ENCODE assay signal across 17 cellular contexts in the genomic region with DNA sequence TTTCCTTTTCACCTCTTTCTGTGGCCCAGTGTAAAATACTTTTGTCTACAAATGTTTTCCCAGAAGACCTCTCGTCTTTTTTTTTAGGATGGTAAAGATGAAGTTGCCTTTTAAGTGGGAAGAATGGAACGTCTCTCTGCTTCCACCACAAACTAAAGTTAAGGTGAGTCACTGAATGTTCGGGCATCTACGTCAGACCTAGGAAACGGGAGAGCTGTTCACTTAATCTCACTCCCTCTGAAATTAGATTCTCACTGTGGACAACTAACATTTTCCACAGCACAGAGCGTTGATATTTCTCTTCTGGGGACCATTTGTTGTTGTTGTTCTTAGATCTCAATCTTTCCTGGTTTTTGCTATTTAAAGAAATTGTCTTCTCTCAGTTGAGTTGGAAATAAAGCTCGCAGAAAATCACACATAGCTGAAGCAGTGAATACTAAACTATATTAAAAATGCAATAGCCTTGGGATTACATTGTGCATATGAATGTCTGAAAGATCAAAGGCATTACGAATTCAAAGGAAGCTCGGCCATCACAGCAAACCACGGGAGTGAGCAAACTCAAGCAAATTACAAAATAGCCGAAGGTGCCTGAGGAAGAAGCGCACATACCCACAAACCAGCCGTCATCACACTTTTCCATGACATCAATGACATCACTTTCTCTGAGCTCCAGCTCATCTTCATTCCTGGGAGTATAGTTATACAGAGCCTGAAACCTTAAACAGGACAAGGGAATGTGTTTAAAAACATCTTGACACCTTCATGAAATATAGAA. TPM values are rescaled to one million over a fixed set of nuclear protein-coding genes. Genes with fewer than 3 reads are reported as not detected.
DNase-seq lines count a peak whose midpoint lies in the region; ATAC-seq and TF ChIP-seq lines count a peak whose summit lies in the region.
"Had no signal": no experiment of that assay in that cellular context is flagged by ENCODE, and none has a peak within 500 bp of the region (broad histone marks: within the 10 kb centered on the region; RNA-seq: fewer than 3 reads in every experiment).

No MANE protein-coding gene starts in this region.

- H3K36me3 ChIP-seq in KMS-11 (ENCODE audit: insufficient read depth) (no peaks in the 10 kb centered on the region), left lung (no peaks in the 10 kb centered on the region)
- no peaks in the 10 kb centered on the region for H3K36me3 ChIP-seq in naive thymus-derived CD4-positive, alpha-beta T cell (ENCODE audit: control insufficient read depth in 2 of 3, insufficient read depth in 3 of 3, low read length in 3 of 3)
- H3K36me3 ChIP-seq: BLaER1 had no signal

- no peak overlapping the region for H3K9ac ChIP-seq in KMS-11
- H3K9ac ChIP-seq: BLaER1 had no signal

- intact Hi-C loops in naive thymus-derived CD4-positive, alpha-beta T cell (cut with micrococcal nuclease), result no loop called here
- intact Hi-C loops in left lung (cut with DNase I), result no loop called here

- H3K27ac ChIP-seq in KMS-11, result 0 out of 2 replicates have a peak overlapping the region, but pooled peaks have one; percentile 99
- H3K27ac ChIP-seq in naive thymus-derived CD4-positive, alpha-beta T cell (ENCODE audit: low read depth, low read length), result no peak overlapping the region
- no peak overlapping the region for H3K27ac ChIP-seq in left lung
- H3K27ac ChIP-seq: BLaER1 had no signal

- H3K27me3 Mint-ChIP-seq in naive thymus-derived CD4-positive, alpha-beta T cell, result peaks cover 51 to 64% (median 57%) of the 10 kb centered on the region in 5 donors
- peaks cover 75% of the 10 kb centered on the region for H3K27me3 Mint-ChIP-seq in activated T-cell treated with anti-CD3 and anti-CD28 coated beads, Interleukin-2, amount 50 U/mL, for 24 hours

- TF ChIP-seq CTCF in KMS-11 (conservative IDR thresholded peaks at IDR 0.05; ENCODE audit: low read depth, low read length) (no peak), cardiac fibroblast (IDR thresholded peaks at IDR 0.05; ENCODE audit: low read depth, low read length) (no peak), left lung (IDR thresholded peaks at IDR 0.05) (no peak)

- no peak overlapping the region for H3K4me3 ChIP-seq in KMS-11 (IDR thresholded peaks at IDR 0.05; ENCODE audit: insufficient read depth, low read depth, low read length)
- H3K4me3 ChIP-seq in cardiac fibroblast (replicated peaks in 1 of 2; ENCODE audit: low read depth in 2 of 2, low read length in 2 of 2), result no peak overlapping the region
- no peak overlapping the region for H3K4me3 ChIP-seq in naive thymus-derived CD4-positive, alpha-beta T cell (ENCODE audit: low read length)
- no peak overlapping the region for H3K4me3 ChIP-seq in left lung
- H3K4me3 ChIP-seq: BLaER1 had no signal

- H3K9me3 Mint-ChIP-seq in naive thymus-derived CD4-positive, alpha-beta T cell, result peaks cover 0 to 2% (median 0%) of the 10 kb centered on the region in 11 donors
- no peaks in the 10 kb centered on the region for H3K9me3 Mint-ChIP-seq in activated T-cell treated with anti-CD3 and anti-CD28 coated beads, Interleukin-2, amount 50 U/mL, for 24 hours
- H3K9me3 Mint-ChIP-seq: activated naive CD4-positive, alpha-beta T cell treated with anti-CD3 and anti-CD28 coated beads, Interleukin-2, amount 10 ng/mL, durations not matched to agents 7 days and 5 days; dendritic cell treated with granulocyte-macrophage colony-stimulating factor and Interleukin-4, amounts not matched to agents 40 ng/mL and 50 ng/mL, for 4 days; stimulated activated naive CD8-positive, alpha-beta T cell treated with anti-CD3 and anti-CD28 coated beads, Interleukin-15, Interleukin-2, amounts not matched to agents 100 ng/mL and 50 ng/mL, for 24 hours had no signal

- H3K9me3 ChIP-seq in naive thymus-derived CD4-positive, alpha-beta T cell (ENCODE audit: control insufficient read depth in 2 of 3, low read length in 3 of 3), result no peaks in the 10 kb centered on the region
- H3K9me3 ChIP-seq in left lung, result no peaks in the 10 kb centered on the region
- H3K9me3 ChIP-seq: BLaER1 had no signal

- no peaks in the 10 kb centered on the region for H3K79me2 ChIP-seq in KMS-11 (ENCODE audit: insufficient read depth, low read depth)

- no peak overlapping the region for H3K4me2 ChIP-seq in KMS-11
- H3K4me2 ChIP-seq: BLaER1 had no signal

- H3K4me1 ChIP-seq in KMS-11 (ENCODE audit: low read depth, poor library complexity, severe bottlenecking) (peaks cover 38% of the 10 kb centered on the region), left lung (no peaks in the 10 kb centered on the region)
- H3K4me1 ChIP-seq in naive thymus-derived CD4-positive, alpha-beta T cell (ENCODE audit: control insufficient read depth in 2 of 2, insufficient read depth in 2 of 2, low read length in 2 of 2), result no peaks in the 10 kb centered on the region
- H3K4me1 ChIP-seq: BLaER1 had no signal

- peak overlapping the region in 3 of 10 donors; percentile 6 to 22 (median 8) for H3K4me3 Mint-ChIP-seq in naive thymus-derived CD4-positive, alpha-beta T cell
- H3K4me3 Mint-ChIP-seq in activated T-cell treated with anti-CD3 and anti-CD28 coated beads, Interleukin-2, amount 50 U/mL, for 24 hours, result no peak overlapping the region
- H3K4me3 Mint-ChIP-seq: activated naive CD4-positive, alpha-beta T cell treated with anti-CD3 and anti-CD28 coated beads, Interleukin-2, amount 10 ng/mL, durations not matched to agents 7 days and 5 days; dendritic cell treated with granulocyte-macrophage colony-stimulating factor and Interleukin-4, amounts not matched to agents 40 ng/mL and 50 ng/mL, for 4 days; stimulated activated naive CD8-positive, alpha-beta T cell treated with anti-CD3 and anti-CD28 coated beads, Interleukin-15, Interleukin-2, amounts not matched to agents 100 ng/mL and 50 ng/mL, for 24 hours had no signal

- CTCF ChIA-PET in naive thymus-derived CD4-positive, alpha-beta T cell (lab: Charles Lee), result interaction anchor here (0.8 kb wide), 1 partner anchor 8 kb away, joined by 3 read pairs; no protein-coding TSS in a partner anchor

- H3K27me3 ChIP-seq in KMS-11 (ENCODE audit: insufficient read depth, low read depth), result no peaks in the 10 kb centered on the region
- H3K27me3 ChIP-seq in naive thymus-derived CD4-positive, alpha-beta T cell (ENCODE audit: control insufficient read depth in 2 of 2, insufficient read depth in 2 of 2, low read length in 2 of 2), result no peaks in the 10 kb centered on the region
- H3K27me3 ChIP-seq in left lung, result peaks cover 0 to 27% of the 10 kb centered on the region in 2 donors
- H3K27me3 ChIP-seq: BLaER1 had no signal

- H3K4me1 Mint-ChIP-seq in naive thymus-derived CD4-positive, alpha-beta T cell, result peaks cover 8 to 20% (median 14%) of the 10 kb centered on the region in 7 donors
- H3K4me1 Mint-ChIP-seq in activated T-cell treated with anti-CD3 and anti-CD28 coated beads, Interleukin-2, amount 50 U/mL, for 24 hours (ENCODE audit: low read depth), result peaks cover 13% of the 10 kb centered on the region

- POLR2A ChIA-PET in naive thymus-derived CD4-positive, alpha-beta T cell (lab: Charles Lee), result no interaction called here

- peak; percentile 67 for DNase-seq in Daoy (ENCODE audit: low read depth)
- DNase-seq in cardiac fibroblast (ENCODE audit: low read depth in 2 of 2), result peak; percentile 59 to 63
- DNase-seq in naive thymus-derived CD4-positive, alpha-beta T cell, result no peak
- DNase-seq in germinal center (ENCODE audit: low spot score), result no peak
- DNase-seq in left lung, result no peak
- DNase-seq in LoVo (ENCODE audit: low spot score), result no peak
- DNase-seq in activated T-cell treated with anti-CD3 and anti-CD28 coated beads, Interleukin-2, amount 50 U/mL, for 24 hours, result no peak
- DNase-seq: activated CD4-positive, alpha-beta T cell treated with anti-CD3 and anti-CD28 coated beads, Interleukin-2, amount 50 U/mL, for 4 hours; activated naive CD4-positive, alpha-beta T cell treated with anti-CD3 and anti-CD28 coated beads, Interleukin-2, amount 10 ng/mL, durations not matched to agents 7 days and 5 days; kidney; NCI-H1436 treated with DMSO at 0.1 percent for 48 hours; stimulated activated CD4-positive, alpha-beta T cell treated with anti-CD3 and anti-CD28 coated beads, Interleukin-4, amount 100 ng/mL, for 4 hours had no signal

- peaks cover 0 to 5% (median 0%) of the 10 kb centered on the region in 5 donors for H3K36me3 Mint-ChIP-seq in naive thymus-derived CD4-positive, alpha-beta T cell
- H3K36me3 Mint-ChIP-seq in activated T-cell treated with anti-CD3 and anti-CD28 coated beads, Interleukin-2, amount 50 U/mL, for 24 hours (ENCODE audit: low read depth), result no peaks in the 10 kb centered on the region
- H3K36me3 Mint-ChIP-seq: activated naive CD4-positive, alpha-beta T cell treated with anti-CD3 and anti-CD28 coated beads, Interleukin-2, amount 10 ng/mL, durations not matched to agents 7 days and 5 days had no signal

- no peak for ATAC-seq in naive thymus-derived CD4-positive, alpha-beta T cell
- no peak for ATAC-seq in left lung

- peak overlapping the region in 6 of 9 donors; percentile 6 to 94 (median 30) for H3K27ac Mint-ChIP-seq in naive thymus-derived CD4-positive, alpha-beta T cell
- H3K27ac Mint-ChIP-seq in activated T-cell treated with anti-CD3 and anti-CD28 coated beads, Interleukin-2, amount 50 U/mL, for 24 hours, result no peak overlapping the region
- H3K27ac Mint-ChIP-seq: activated naive CD4-positive, alpha-beta T cell treated with anti-CD3 and anti-CD28 coated beads, Interleukin-2, amount 10 ng/mL, durations not matched to agents 7 days and 5 days; dendritic cell treated with granulocyte-macrophage colony-stimulating factor and Interleukin-4, amounts not matched to agents 40 ng/mL and 50 ng/mL, for 4 days; stimulated activated naive CD8-positive, alpha-beta T cell treated with anti-CD3 and anti-CD28 coated beads, Interleukin-15, Interleukin-2, amounts not matched to agents 100 ng/mL and 50 ng/mL, for 24 hours had no signal

- no peaks in the 10 kb centered on the region for H4K20me1 ChIP-seq in KMS-11 (ENCODE audit: insufficient read depth)
- H4K20me1 ChIP-seq: BLaER1 had no signal

- H2AFZ ChIP-seq in KMS-11 (ENCODE audit: low read depth), result no peak overlapping the region

RNA-seq across cellular contexts. Expression of a gene that starts 53.9 kb away (rescaled TPM):
- 18.9 and 20.4 TPM in 2 replicates for total RNA-seq in Daoy (2014; rRNA removed; shearing (Covaris generic))
- not detected for total RNA-seq in naive thymus-derived CD4-positive, alpha-beta T cell
- polyA plus RNA-seq in naive thymus-derived CD4-positive, alpha-beta T cell, result not detected
- total RNA-seq in left lung, result 10 to 100 TPM; 33.6 to 43.1 TPM
- total RNA-seq: T-helper 2 cell treated with Interferon-gamma antibody and Interleukin-4, amounts not matched to agents 100 ng/mL and 5 ng/mL, for 36 hours had no signal

Comparison
In these comparisons a context has a peak if more than half of its experiments do, and no peak if none do; other contexts are left out.
1. DNase-seq: peak in Daoy (single experiment) and cardiac fibroblast (2 of 2); none in naive thymus-derived CD4-positive, alpha-beta T cell (0 of 9), germinal center (single experiment), left lung (0 of 2), LoVo (single experiment) and activated T-cell treated with anti-CD3 and anti-CD28 coated beads, Interleukin-2, amount 50 U/mL, for 24 hours (single experiment).
2. RNA of a gene that starts 53.9 kb away (total RNA-seq): 33.6 to 43.1 TPM in left lung and 18.9 to 20.4 TPM in Daoy; not detected in naive thymus-derived CD4-positive, alpha-beta T cell; every median in the first group is over 10 times any median in the second.